ENCODE assay signal across 8 cellular contexts in the genomic region with DNA sequence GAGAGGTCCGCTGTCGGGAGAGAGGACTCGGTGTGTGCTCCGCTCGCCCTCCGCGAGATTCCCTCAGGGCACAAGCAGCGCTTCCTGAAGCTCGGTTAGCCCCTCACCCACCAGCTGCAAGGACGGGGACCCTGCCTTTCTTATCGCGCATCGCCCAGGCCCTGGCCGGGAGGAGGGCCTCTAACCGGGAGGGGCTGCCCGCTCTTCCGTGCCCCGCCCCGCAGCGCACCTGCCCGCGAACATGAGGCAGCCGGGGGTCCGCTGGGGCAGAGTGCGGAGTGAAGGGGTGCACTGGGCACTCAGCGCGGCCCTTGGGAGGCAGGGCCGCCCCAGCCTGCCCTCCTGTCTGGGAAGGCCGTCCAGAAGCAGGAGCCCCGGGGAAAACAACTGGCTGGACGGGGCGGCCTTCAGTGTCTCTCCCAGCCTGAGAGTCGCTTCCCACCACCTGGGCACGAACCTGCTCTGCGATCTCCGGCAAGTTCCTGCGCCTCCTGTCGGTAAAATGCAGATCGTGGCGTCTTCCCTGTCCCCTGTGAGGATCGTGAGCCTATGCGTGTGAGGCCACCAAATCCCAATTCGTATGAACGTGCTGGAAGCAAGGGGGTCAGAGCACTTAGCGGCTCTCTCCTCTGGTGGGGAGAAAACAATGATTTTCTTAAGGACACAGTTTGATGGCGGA. TPM values are rescaled to one million over a fixed set of nuclear protein-coding genes. Genes with fewer than 3 reads are reported as not detected.
DNase-seq lines count a peak whose midpoint lies in the region; ATAC-seq and TF ChIP-seq lines count a peak whose summit lies in the region.

No MANE protein-coding gene starts in this region.

- TF ChIP-seq CTCF in GM10248 (IDR thresholded peaks at IDR 0.05; ENCODE audit: control extremely low read depth, extremely low read depth, low read depth, missing control alignments) (peak; percentile 58), dorsolateral prefrontal cortex (IDR thresholded peaks at IDR 0.05 in 54 of 56, conservative IDR thresholded peaks at IDR 0.05 in 2 of 56; ENCODE audit: low read depth in 1 of 56, partially characterized antibody in 56 of 56) (no peak), mucosa of descending colon (IDR thresholded peaks at IDR 0.05) (peak; percentile 62), RWPE1 (conservative IDR thresholded peaks at IDR 0.05; ENCODE audit: low read depth) (no peak)

- no peaks in the 10 kb centered on the region for H3K27me3 ChIP-seq in dorsolateral prefrontal cortex
- no peaks in the 10 kb centered on the region for H3K27me3 ChIP-seq in MG63

- H3K27ac Mint-ChIP-seq in T-helper 2 cell treated with Interferon-gamma antibody and Interleukin-4, amounts not matched to agents 5 μg/mL and 100 μg/mL, for 36 hours, result peak overlapping the region; percentile 78

- no peaks in the 10 kb centered on the region for H3K27me3 Mint-ChIP-seq in T-helper 2 cell treated with Interferon-gamma antibody and Interleukin-4, amounts not matched to agents 5 μg/mL and 100 μg/mL, for 36 hours (ENCODE audit: low read depth)

- no peaks in the 10 kb centered on the region for H3K9me3 Mint-ChIP-seq in T-helper 2 cell treated with Interferon-gamma antibody and Interleukin-4, amounts not matched to agents 5 μg/mL and 100 μg/mL, for 36 hours

- intact Hi-C loops in dorsolateral prefrontal cortex (cut with DNase I) (no loop called here), mucosa of descending colon (cut with DNase I, micrococcal nuclease) (no loop called here)

- H3K36me3 Mint-ChIP-seq in T-helper 2 cell treated with Interferon-gamma antibody and Interleukin-4, amounts not matched to agents 5 μg/mL and 100 μg/mL, for 36 hours (ENCODE audit: low read depth), result peaks cover 1% of the 10 kb centered on the region

- CTCF ChIA-PET in GM10248 (lab: Yijun Ruan, JAX) (interaction anchor here (1.2 to 20.3 kb wide), 3 partner anchors 10 to 126 kb away, joined by 3 to 627 read pairs (median 11); no protein-coding TSS in a partner anchor), RWPE1 (lab: Yijun Ruan, JAX) (no interaction called here)

- peak; percentile 55 for ATAC-seq in mucosa of descending colon
- no peak for ATAC-seq in HG03432 (IDR thresholded peaks at IDR 0.05; ENCODE audit: unreplicated experiment)

- POLR2A ChIA-PET in GM10248 (lab: Yijun Ruan, JAX), result no interaction called here
- POLR2A ChIA-PET in RWPE1 (lab: Yijun Ruan, JAX; ENCODE audit: low non-redundant PET), result no interaction called here

- H3K4me3 ChIP-seq in dorsolateral prefrontal cortex (peak overlapping the region in 7 of 59 donors; percentile 2 to 39 (median 15)), mucosa of descending colon (no peak overlapping the region), MG63 (no peak overlapping the region)

- H3K4me1 ChIP-seq in mucosa of descending colon (ENCODE audit: low read depth), result peaks cover 26% of the 10 kb centered on the region

- H3K9me3 ChIP-seq in mucosa of descending colon (no peaks in the 10 kb centered on the region), MG63 (no peaks in the 10 kb centered on the region)

- H3K4me1 Mint-ChIP-seq in T-helper 2 cell treated with Interferon-gamma antibody and Interleukin-4, amounts not matched to agents 5 μg/mL and 100 μg/mL, for 36 hours (ENCODE audit: low read depth), result peaks cover 36% of the 10 kb centered on the region

- peak overlapping the region; percentile 83 for H3K4me3 Mint-ChIP-seq in T-helper 2 cell treated with Interferon-gamma antibody and Interleukin-4, amounts not matched to agents 5 μg/mL and 100 μg/mL, for 36 hours

- no peaks in the 10 kb centered on the region for H3K36me3 ChIP-seq in mucosa of descending colon (ENCODE audit: low read depth)
- H3K36me3 ChIP-seq in MG63, result peaks cover 13% of the 10 kb centered on the region

- DNase-seq in GM10248 (ENCODE audit: extremely low spot score), result peak; percentile 45
- no peak for DNase-seq in T-helper 2 cell treated with Interferon-gamma antibody and Interleukin-4, amounts not matched to agents 5 μg/mL and 100 μg/mL, for 36 hours (ENCODE audit: low spot score)
- no peak for DNase-seq in dorsolateral prefrontal cortex
- peak; percentile 82 to 88 (median 88) for DNase-seq in mucosa of descending colon
- DNase-seq in nucleus accumbens (lab: John Stamatoyannopoulos, UW), result no peak
- no peak for DNase-seq in RWPE1 (ENCODE audit: low spot score)
- no peak for DNase-seq in MG63

- H3K27ac ChIP-seq in dorsolateral prefrontal cortex (peak overlapping the region in 58 of 59 donors; percentile 3 to 89 (median 77)), RWPE1 (no peak overlapping the region)

RNA-seq across cellular contexts. Expression of a gene that starts 28.0 kb away (rescaled TPM):
- total RNA-seq in dorsolateral prefrontal cortex, result 100 to 1,000 TPM in 51 of 120 experiments, 10 to 100 TPM in 69; 39.0 to 240 (median 95.0) TPM
- 100 to 1,000 TPM in 1 of 3 donors, 10 to 100 TPM in 2; 76.1 to 119 (median 98.5) TPM for total RNA-seq in mucosa of descending colon
- 41.6 and 50.4 TPM in 2 replicates for total RNA-seq in MG63 (2014; rRNA removed; shearing (Covaris generic); ENCODE audit: low replicate concordance)

RNA-seq across cellular contexts. Expression of a gene that starts 33.9 kb away (rescaled TPM):
- 1 to 10 TPM; 2.2 to 9.3 (median 5.1) TPM for total RNA-seq in dorsolateral prefrontal cortex
- 10 to 100 TPM in 1 of 3 donors, 1 to 10 TPM in 2; 2.7 to 10.8 (median 4.7) TPM for total RNA-seq in mucosa of descending colon
- total RNA-seq in MG63 (2014; rRNA removed; shearing (Covaris generic); ENCODE audit: low replicate concordance), result 208 and 341 TPM in 2 replicates

Comparison
In these comparisons a context has a peak if more than half of its experiments do, and no peak if none do; other contexts are left out.
1. DNase-seq: peak in GM10248 (single experiment) and mucosa of descending colon (3 of 3); none in T-helper 2 cell treated with Interferon-gamma antibody and Interleukin-4, amounts not matched to agents 5 μg/mL and 100 μg/mL, for 36 hours (single experiment), dorsolateral prefrontal cortex (0 of 10), nucleus accumbens (0 of 56), RWPE1 (single experiment) and MG63 (single experiment).
2. CTCF ChIP-seq: peak in GM10248 (single experiment) and mucosa of descending colon (single experiment); none in dorsolateral prefrontal cortex (0 of 56) and RWPE1 (single experiment).
3. RNA of a gene that starts 33.9 kb away (total RNA-seq): 208 to 341 TPM in MG63; 2.2 to 9.3 TPM in dorsolateral prefrontal cortex and 2.7 to 10.8 TPM in mucosa of descending colon; every median in the first group is over 10 times any median in the second.